In the genomic region with DNA sequence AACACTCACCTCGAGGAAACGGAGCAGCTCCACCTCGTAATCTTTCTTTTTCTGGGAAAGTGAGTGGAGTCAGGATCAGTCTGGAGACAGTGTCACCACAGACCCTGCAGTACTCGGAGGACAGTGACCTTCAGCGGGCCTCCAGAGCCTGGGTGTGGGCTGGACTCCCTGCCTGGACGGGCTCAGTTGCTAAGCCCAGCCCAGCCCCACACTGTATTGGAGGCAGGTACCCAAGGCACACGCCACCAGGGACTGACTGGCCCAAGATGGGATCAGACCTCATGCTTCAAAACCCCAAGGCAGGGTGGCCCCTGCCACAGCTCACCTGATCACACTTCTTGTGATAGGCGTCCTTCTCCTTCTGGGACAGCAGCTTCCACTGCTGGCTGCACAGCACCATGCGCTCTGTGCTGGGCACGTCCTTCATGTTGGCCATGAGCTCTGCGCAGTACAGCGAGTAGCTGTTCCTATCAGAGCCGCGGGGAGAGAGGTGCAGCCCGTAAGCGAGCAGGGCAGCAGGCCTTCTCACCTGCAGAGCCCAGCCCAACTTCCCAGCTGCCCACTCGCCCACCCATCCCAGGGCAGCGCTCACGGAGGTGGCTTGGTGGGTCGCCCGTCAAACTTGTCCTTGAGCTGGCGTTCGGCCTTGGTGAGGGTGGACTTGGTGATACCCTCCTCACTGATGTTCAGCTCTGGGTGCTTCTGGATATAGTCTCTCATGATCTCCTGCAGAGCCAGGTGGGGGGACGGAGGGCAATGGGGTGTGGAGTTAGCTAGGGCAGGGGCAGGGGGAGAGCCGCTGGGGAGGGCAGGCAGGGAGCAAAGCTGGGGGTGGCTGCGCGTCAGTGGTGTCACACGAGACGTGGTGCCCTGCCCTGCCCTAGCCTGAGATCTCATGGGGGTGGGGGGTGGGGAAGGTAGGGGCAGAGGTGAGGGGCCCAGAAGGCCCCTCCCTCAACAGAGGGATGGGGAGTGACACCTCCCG, we compare ENCODE assay signal across 13 cellular contexts. TPM values are rescaled to one million over a fixed set of nuclear protein-coding genes. Genes with fewer than 3 reads are reported as not detected.
A peak's percentile ranks its signal among the peaks of the same experiment; 100 is the strongest.
DNase-seq lines count a peak whose midpoint lies in the region; ATAC-seq lines count a peak whose summit lies in the region.
"Had no signal": no experiment of that assay in that cellular context is flagged by ENCODE, and none has a peak within 500 bp of the region (broad histone marks: within the 10 kb centered on the region; RNA-seq: fewer than 3 reads in every experiment).

No MANE protein-coding gene starts in this region.

- no peaks in the 10 kb centered on the region for H3K9me3 Mint-ChIP-seq in activated T-cell treated with anti-CD3 and anti-CD28 coated beads, Interleukin-2, amount 50 U/mL, for 24 hours
- H3K9me3 Mint-ChIP-seq in activated T-helper 2 cell treated with anti-CD3 and anti-CD28 coated beads, Interferon-gamma antibody, Interleukin-2, Interleukin-4, amounts not matched to agents 10 μg/mL and 5 μg/mL and 100 μg/mL, durations not matched to agents 14 hours and 24 hours and 36 hours = no peaks in the 10 kb centered on the region
- H3K9me3 Mint-ChIP-seq in stimulated activated naive B cell treated with anti-CD40 and anti-IgM and Interleukin-4, amounts not matched to agents 10 μg/mL and 1 μg/mL and 100 μg/mL, for 72 hours = no peaks in the 10 kb centered on the region

- peak overlapping the region; percentile 83 for H3K27ac Mint-ChIP-seq in activated T-cell treated with anti-CD3 and anti-CD28 coated beads, Interleukin-2, amount 50 U/mL, for 24 hours
- H3K27ac Mint-ChIP-seq in activated T-helper 2 cell treated with anti-CD3 and anti-CD28 coated beads, Interferon-gamma antibody, Interleukin-2, Interleukin-4, amounts not matched to agents 10 μg/mL and 5 μg/mL and 100 μg/mL, durations not matched to agents 14 hours and 24 hours and 36 hours = peak overlapping the region; percentile 42
- peak overlapping the region; percentile 92 for H3K27ac Mint-ChIP-seq in stimulated activated naive B cell treated with anti-CD40 and anti-IgM and Interleukin-4, amounts not matched to agents 10 μg/mL and 1 μg/mL and 100 μg/mL, for 72 hours

- H3K36me3 Mint-ChIP-seq in activated T-cell treated with anti-CD3 and anti-CD28 coated beads, Interleukin-2, amount 50 U/mL, for 24 hours (ENCODE audit: low read depth) = peaks cover 92% of the 10 kb centered on the region
- peaks cover 87% of the 10 kb centered on the region for H3K36me3 Mint-ChIP-seq in activated T-helper 2 cell treated with anti-CD3 and anti-CD28 coated beads, Interferon-gamma antibody, Interleukin-2, Interleukin-4, amounts not matched to agents 10 μg/mL and 5 μg/mL and 100 μg/mL, durations not matched to agents 14 hours and 24 hours and 36 hours (ENCODE audit: low read depth)
- H3K36me3 Mint-ChIP-seq in stimulated activated naive B cell treated with anti-CD40 and anti-IgM and Interleukin-4, amounts not matched to agents 10 μg/mL and 1 μg/mL and 100 μg/mL, for 72 hours = peaks cover 69 to 84% of the 10 kb centered on the region in 2 donors

- no peak for ATAC-seq in stimulated activated naive B cell treated with anti-CD40 and anti-IgM and Interleukin-4, amounts not matched to agents 10 μg/mL and 1 μg/mL and 100 μg/mL, for 72 hours (replicated peaks)
- no peak for ATAC-seq in GM21576 (IDR thresholded peaks at IDR 0.05; ENCODE audit: unreplicated experiment)

- intact Hi-C loops in activated T-helper 2 cell treated with anti-CD3 and anti-CD28 coated beads, Interferon-gamma antibody, Interleukin-2, Interleukin-4, amounts not matched to agents 10 μg/mL and 5 μg/mL and 100 μg/mL, durations not matched to agents 14 hours and 24 hours and 36 hours (cut with micrococcal nuclease) = no loop called here

- no peak for DNase-seq in activated T-cell treated with anti-CD3 and anti-CD28 coated beads, Interleukin-2, amount 50 U/mL, for 24 hours
- no peak for DNase-seq in activated T-cell treated with anti-CD3 and anti-CD28 coated beads, Interleukin-2, amount 50 U/mL, for 1 hour
- no peak for DNase-seq in activated T-helper 2 cell treated with anti-CD3 and anti-CD28 coated beads, Interferon-gamma antibody, Interleukin-2, Interleukin-4, amounts not matched to agents 10 μg/mL and 5 μg/mL and 100 μg/mL, durations not matched to agents 14 hours and 24 hours and 36 hours (ENCODE audit: low spot score)
- no peak for DNase-seq in stimulated activated naive B cell treated with anti-CD40 and anti-IgM and Interleukin-4, amounts not matched to agents 10 μg/mL and 1 μg/mL and 100 μg/mL, for 72 hours
- no peak for DNase-seq in UCSD-AML1 (lab: John Stamatoyannopoulos, UW; ENCODE audit: unreplicated experiment)
- DNase-seq: activated CD8-positive, alpha-beta memory T cell treated with anti-CD3 and anti-CD28 coated beads for 24 hours; GF-D8; kidney glomerular epithelial cell; NCI-H510A; stimulated activated CD4-positive, alpha-beta T cell treated with anti-CD3 and anti-CD28 coated beads, Interleukin-1b, Interleukin-23, amount 100 ng/mL, for 48 hours; tibial artery had no signal

- H3K4me3 Mint-ChIP-seq in activated T-cell treated with anti-CD3 and anti-CD28 coated beads, Interleukin-2, amount 50 U/mL, for 24 hours = peak overlapping the region; percentile 48
- no peak overlapping the region for H3K4me3 Mint-ChIP-seq in activated T-helper 2 cell treated with anti-CD3 and anti-CD28 coated beads, Interferon-gamma antibody, Interleukin-2, Interleukin-4, amounts not matched to agents 10 μg/mL and 5 μg/mL and 100 μg/mL, durations not matched to agents 14 hours and 24 hours and 36 hours (ENCODE audit: low read depth)
- H3K4me3 Mint-ChIP-seq in stimulated activated naive B cell treated with anti-CD40 and anti-IgM and Interleukin-4, amounts not matched to agents 10 μg/mL and 1 μg/mL and 100 μg/mL, for 72 hours = peak overlapping the region; percentile 39 to 56

- peaks cover 79% of the 10 kb centered on the region for H3K4me1 Mint-ChIP-seq in activated T-cell treated with anti-CD3 and anti-CD28 coated beads, Interleukin-2, amount 50 U/mL, for 24 hours (ENCODE audit: low read depth)
- peaks cover 31% of the 10 kb centered on the region for H3K4me1 Mint-ChIP-seq in activated T-helper 2 cell treated with anti-CD3 and anti-CD28 coated beads, Interferon-gamma antibody, Interleukin-2, Interleukin-4, amounts not matched to agents 10 μg/mL and 5 μg/mL and 100 μg/mL, durations not matched to agents 14 hours and 24 hours and 36 hours (ENCODE audit: low read depth)
- peaks cover 59 to 75% of the 10 kb centered on the region in 2 donors for H3K4me1 Mint-ChIP-seq in stimulated activated naive B cell treated with anti-CD40 and anti-IgM and Interleukin-4, amounts not matched to agents 10 μg/mL and 1 μg/mL and 100 μg/mL, for 72 hours

- H3K27me3 Mint-ChIP-seq in activated T-cell treated with anti-CD3 and anti-CD28 coated beads, Interleukin-2, amount 50 U/mL, for 24 hours = no peaks in the 10 kb centered on the region
- H3K27me3 Mint-ChIP-seq in activated T-helper 2 cell treated with anti-CD3 and anti-CD28 coated beads, Interferon-gamma antibody, Interleukin-2, Interleukin-4, amounts not matched to agents 10 μg/mL and 5 μg/mL and 100 μg/mL, durations not matched to agents 14 hours and 24 hours and 36 hours (ENCODE audit: low read depth) = no peaks in the 10 kb centered on the region
- no peaks in the 10 kb centered on the region for H3K27me3 Mint-ChIP-seq in stimulated activated naive B cell treated with anti-CD40 and anti-IgM and Interleukin-4, amounts not matched to agents 10 μg/mL and 1 μg/mL and 100 μg/mL, for 72 hours

RNA-seq across cellular contexts. Expression of gene UBTF, which starts 7.9 kb away (rescaled TPM):
- total RNA-seq in activated T-helper 2 cell treated with anti-CD3 and anti-CD28 coated beads, Interferon-gamma antibody, Interleukin-2, Interleukin-4, amounts not matched to agents 10 μg/mL and 5 μg/mL and 100 μg/mL, durations not matched to agents 14 hours and 24 hours and 36 hours = 177 and 181 TPM in 2 replicates

RNA-seq across cellular contexts. Expression of gene ATXN7L3, which starts 11.9 kb away (rescaled TPM):
- 107 and 113 TPM in 2 replicates for total RNA-seq in activated T-helper 2 cell treated with anti-CD3 and anti-CD28 coated beads, Interferon-gamma antibody, Interleukin-2, Interleukin-4, amounts not matched to agents 10 μg/mL and 5 μg/mL and 100 μg/mL, durations not matched to agents 14 hours and 24 hours and 36 hours

RNA-seq across cellular contexts. Expression of gene TMUB2, which starts 24.8 kb away (rescaled TPM):
- total RNA-seq in activated T-helper 2 cell treated with anti-CD3 and anti-CD28 coated beads, Interferon-gamma antibody, Interleukin-2, Interleukin-4, amounts not matched to agents 10 μg/mL and 5 μg/mL and 100 μg/mL, durations not matched to agents 14 hours and 24 hours and 36 hours = 20.4 and 20.9 TPM in 2 replicates

RNA-seq across cellular contexts. Expression of gene ASB16, which starts 41.1 kb away (rescaled TPM):
- 0.21 and 0.59 TPM in 2 replicates for total RNA-seq in activated T-helper 2 cell treated with anti-CD3 and anti-CD28 coated beads, Interferon-gamma antibody, Interleukin-2, Interleukin-4, amounts not matched to agents 10 μg/mL and 5 μg/mL and 100 μg/mL, durations not matched to agents 14 hours and 24 hours and 36 hours
- total RNA-seq: SK-MEL-5 had no signal

RNA-seq across cellular contexts. Expression of gene SLC4A1, which starts 56.4 kb away (rescaled TPM):
- total RNA-seq in activated T-helper 2 cell treated with anti-CD3 and anti-CD28 coated beads, Interferon-gamma antibody, Interleukin-2, Interleukin-4, amounts not matched to agents 10 μg/mL and 5 μg/mL and 100 μg/mL, durations not matched to agents 14 hours and 24 hours and 36 hours = not detected in 2 replicates

Comparison
In these comparisons a context has a peak if more than half of its experiments do, and no peak if none do; other contexts are left out.
1. H3K27ac Mint-ChIP-seq: peak in every context shown above with its lines; median percentile 92 in stimulated activated naive B cell treated with anti-CD40 and anti-IgM and Interleukin-4, amounts not matched to agents 10 μg/mL and 1 μg/mL and 100 μg/mL, for 72 hours; 83 in activated T-cell treated with anti-CD3 and anti-CD28 coated beads, Interleukin-2, amount 50 U/mL, for 24 hours; 42 in activated T-helper 2 cell treated with anti-CD3 and anti-CD28 coated beads, Interferon-gamma antibody, Interleukin-2, Interleukin-4, amounts not matched to agents 10 μg/mL and 5 μg/mL and 100 μg/mL, durations not matched to agents 14 hours and 24 hours and 36 hours.